In the genomic region with DNA sequence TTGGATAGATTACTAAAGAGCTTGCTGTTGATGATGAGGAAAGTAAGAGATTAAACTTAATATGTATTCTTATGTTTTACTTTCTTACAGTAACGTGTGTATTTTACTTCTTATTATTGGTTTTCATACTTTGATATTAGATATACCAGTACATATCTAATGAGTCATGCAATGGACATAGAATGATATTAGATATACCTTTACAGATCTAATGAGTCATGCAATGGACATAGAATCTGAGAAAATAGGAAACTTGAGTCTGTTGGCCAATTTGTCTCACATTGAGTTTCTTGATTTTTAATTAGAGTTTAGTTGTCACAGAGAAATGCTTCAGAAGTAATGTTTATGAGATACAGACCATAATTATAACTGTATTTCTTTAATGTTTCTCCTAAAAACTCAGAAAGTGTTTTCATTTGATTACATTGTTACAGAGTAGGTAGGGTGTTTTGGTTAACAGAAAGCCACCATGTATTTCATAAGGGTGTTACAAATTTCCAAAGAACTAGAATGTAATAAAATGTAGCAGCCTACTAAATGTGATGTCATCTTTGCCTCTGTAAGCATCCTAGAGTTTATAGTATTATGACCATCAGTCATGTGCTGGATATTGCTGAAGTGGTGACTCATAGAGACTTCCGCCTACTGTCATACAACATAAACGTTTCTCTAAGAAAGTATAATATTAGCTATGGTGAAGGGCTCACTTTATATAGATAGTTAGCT, we compare ENCODE assay signal across 1 cellular context.
TF ChIP-seq lines count a peak whose summit lies in the region.

No MANE protein-coding gene starts in this region.

TF ChIP-seq in SK-N-SH, 30 proteins besides CTCF, POLR2A, EP300 and RAD21 (continued from another document):
- TF ChIP-seq, protein P1, sequence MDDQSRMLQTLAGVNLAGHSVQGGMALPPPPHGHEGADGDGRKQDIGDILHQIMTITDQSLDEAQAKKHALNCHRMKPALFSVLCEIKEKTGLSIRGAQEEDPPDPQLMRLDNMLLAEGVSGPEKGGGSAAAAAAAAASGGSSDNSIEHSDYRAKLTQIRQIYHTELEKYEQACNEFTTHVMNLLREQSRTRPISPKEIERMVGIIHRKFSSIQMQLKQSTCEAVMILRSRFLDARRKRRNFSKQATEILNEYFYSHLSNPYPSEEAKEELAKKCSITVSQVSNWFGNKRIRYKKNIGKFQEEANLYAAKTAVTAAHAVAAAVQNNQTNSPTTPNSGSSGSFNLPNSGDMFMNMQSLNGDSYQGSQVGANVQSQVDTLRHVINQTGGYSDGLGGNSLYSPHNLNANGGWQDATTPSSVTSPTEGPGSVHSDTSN (IDR thresholded peaks at IDR 0.05) = peak; percentile 79
- no peak for TF ChIP-seq YY1 (IDR thresholded peaks at IDR 0.05; ENCODE audit: low read depth)
- peak; percentile 62; the same call in 1 of the 2 replicates for TF ChIP-seq USF1 (IDR thresholded peaks at IDR 0.05; ENCODE audit: borderline replicate concordance, low read depth)
TF ChIP-seq in SK-N-SH: peak in this region for 6.
